ENCODE assay signal across 13 cellular contexts in the genomic region with DNA sequence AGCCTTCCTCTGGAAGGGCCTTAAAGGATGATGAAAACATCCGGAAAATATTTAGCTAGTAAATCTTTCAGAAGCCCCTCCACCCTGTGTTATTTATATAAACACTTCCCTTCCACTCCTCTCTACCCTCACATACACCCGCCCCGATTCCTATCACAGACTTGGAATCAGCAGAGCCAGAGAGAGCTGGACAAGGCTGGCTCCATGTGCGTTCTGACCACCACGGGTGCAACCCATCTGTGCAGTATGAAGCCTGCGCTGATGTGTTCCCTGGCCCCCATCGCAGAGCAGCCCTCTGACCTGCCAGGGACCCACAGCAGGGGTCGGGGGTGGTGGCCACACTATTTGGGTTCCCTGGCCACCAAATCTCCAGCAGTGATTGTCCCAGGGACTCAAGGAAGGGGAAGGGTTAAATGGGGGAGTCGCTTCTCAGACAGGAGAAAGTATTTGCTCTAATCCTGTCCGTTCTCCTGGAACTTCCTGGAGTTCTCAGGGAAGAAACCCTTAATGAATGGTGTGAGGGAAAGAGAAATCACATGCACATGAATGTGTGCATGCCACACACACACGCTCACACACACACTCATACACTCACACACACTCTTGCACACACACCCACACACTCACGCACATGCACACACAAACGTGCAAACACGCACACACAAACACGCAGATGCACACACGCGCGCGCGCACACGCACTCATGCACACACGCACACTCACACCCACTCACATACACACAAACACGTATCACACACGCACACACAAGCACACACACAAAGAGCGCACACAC.
A peak's percentile ranks its signal among the peaks of the same experiment; 100 is the strongest.
DNase-seq lines count a peak whose midpoint lies in the region; ATAC-seq, FAIRE-seq and TF ChIP-seq lines count a peak whose summit lies in the region.
"Had no signal": no experiment of that assay in that cellular context is flagged by ENCODE, and none has a peak within 500 bp of the region (broad histone marks: within the 10 kb centered on the region; RNA-seq: fewer than 3 reads in every experiment).

No MANE protein-coding gene starts in this region.

- H3K4me1 ChIP-seq in DND-41 (ENCODE audit: insufficient read depth, low read length) (peaks cover 63% of the 10 kb centered on the region), right cardiac atrium (ENCODE audit: control insufficient read depth, insufficient read depth, low read length) (peaks cover 19% of the 10 kb centered on the region)

- no peak for TF ChIP-seq CTCF in DND-41 (IDR thresholded peaks at IDR 0.05; ENCODE audit: borderline replicate concordance, extremely low read depth, low read length, poor library complexity, severe bottlenecking)
- no peak for TF ChIP-seq CTCF in retinal pigment epithelial cell (conservative IDR thresholded peaks at IDR 0.05; ENCODE audit: low read depth, low read length)

- peaks cover 24% of the 10 kb centered on the region for H3K79me2 ChIP-seq in DND-41 (ENCODE audit: insufficient read depth, low read length)

- H3K9ac ChIP-seq in DND-41 (ENCODE audit: low read depth, low read length): no peak overlapping the region

- ATAC-seq in DND-41 (ENCODE audit: insufficient read depth, low read depth) (no peak), right cardiac atrium (no peak), HG03045 (IDR thresholded peaks at IDR 0.05; ENCODE audit: unreplicated experiment) (no peak), GM19463 (IDR thresholded peaks at IDR 0.05; ENCODE audit: unreplicated experiment) (no peak)
- ATAC-seq: stimulated activated naive B cell treated with anti-CD40 and anti-IgM and Interleukin-4, amounts not matched to agents 10 μg/mL and 1 μg/mL and 100 μg/mL, for 72 hours had no signal

- H2AFZ ChIP-seq in DND-41 (ENCODE audit: low read depth, low read length): no peak overlapping the region

- H3K36me3 ChIP-seq in DND-41 (ENCODE audit: insufficient read depth, low read length): no peaks in the 10 kb centered on the region

- no peaks in the 10 kb centered on the region for H3K27me3 ChIP-seq in DND-41 (ENCODE audit: insufficient read depth, low read length, poor library complexity)
- H3K27me3 ChIP-seq in right cardiac atrium (ENCODE audit: control insufficient read depth, insufficient read depth): no peaks in the 10 kb centered on the region

- H3K4me3 ChIP-seq in DND-41 (ENCODE audit: low read depth in 1 of 2, low read length in 2 of 2): no peak overlapping the region
- H3K4me3 ChIP-seq in right cardiac atrium (ENCODE audit: low read length): no peak overlapping the region
- H3K4me3 ChIP-seq in retinal pigment epithelial cell (ENCODE audit: low read length): no peak overlapping the region

- intact Hi-C loops in right cardiac atrium (cut with DNase I): loop anchor here in 3 of 4 donors (10.0 kb wide), 2 partner anchors 69 to 91 kb away; a partner anchor contains a TSS

- H3K27ac ChIP-seq in DND-41 (ENCODE audit: low read length): peak overlapping the region; percentile 71
- H3K27ac ChIP-seq in right cardiac atrium (ENCODE audit: low read length): peak overlapping the region; percentile 28

- no peaks in the 10 kb centered on the region for H4K20me1 ChIP-seq in DND-41 (ENCODE audit: insufficient read depth, low read length)

- DNase-seq in DND-41 (no peak), right cardiac atrium (peak in 1 of 3 donors; percentile 69), retinal pigment epithelial cell (ENCODE audit: low read depth) (peak; percentile 39), NOMO-1 treated with dmso at 0.1 percent for 144 hours (lab: John Stamatoyannopoulos, UW; ENCODE audit: unreplicated experiment) (no peak), frontal cortex (ENCODE audit: low spot score in 2 of 2) (no peak)
- DNase-seq: activated CD4-positive, alpha-beta T cell treated with anti-CD3 and anti-CD28 coated beads, Interleukin-2, amount 10 ng/mL, durations not matched to agents 24 days and 14 days; kidney glomerular epithelial cell; occipital lobe; stimulated activated CD4-positive, alpha-beta T cell treated with anti-CD3 and anti-CD28 coated beads, Interleukin-2, amount 100 ng/mL, for 48 hours; stimulated activated naive B cell treated with anti-CD40 and anti-IgM and Interleukin-4, amounts not matched to agents 10 μg/mL and 1 μg/mL and 100 μg/mL, for 72 hours had no signal

- 56% methylated on average over 25 of the region's 25 CpGs for WGBS in right cardiac atrium

- H3K9me3 ChIP-seq in DND-41 (ENCODE audit: insufficient read depth, low read length, severe bottlenecking): no peaks in the 10 kb centered on the region
- H3K9me3 ChIP-seq in right cardiac atrium (ENCODE audit: control insufficient read depth, low read length): no peaks in the 10 kb centered on the region

- no peak overlapping the region for H3K4me2 ChIP-seq in DND-41 (ENCODE audit: insufficient read depth, low read length)

- FAIRE-seq in frontal cortex (lab: Jason Lieb, UNC): no peak

TF ChIP-seq in PFSK-1, 5 proteins besides CTCF, POLR2A, EP300 and RAD21:
- TF ChIP-seq TAF1 (IDR thresholded peaks at IDR 0.05; ENCODE audit: borderline replicate concordance, insufficient read depth, low read length) (0 out of 2 replicates have a peak, but pooled peaks have one; percentile 17), POLR2AphosphoS5 (IDR thresholded peaks at IDR 0.05; ENCODE audit: low read depth, low read length) (no peak)
